ENCODE assay signal across 15 cellular contexts in genomic region chr15:73751481-73751880, GRCh38. TPM values are rescaled to one million over a fixed set of nuclear protein-coding genes. Genes with fewer than 3 reads are reported as not detected.
DNase-seq lines count a peak whose midpoint lies in the region; TF ChIP-seq lines count a peak whose summit lies in the region.
"Had no signal": no experiment of that assay in that cellular context is flagged by ENCODE, and none has a peak within 500 bp of the region (broad histone marks: within the 10 kb centered on the region; RNA-seq: fewer than 3 reads in every experiment).

No MANE protein-coding gene starts in this region.

- H3K27me3 ChIP-seq in HUES48 (ENCODE audit: control insufficient read depth, insufficient read depth, low read length) (peaks cover 26% of the 10 kb centered on the region), smooth muscle cell (ENCODE audit: low read depth) (no peaks in the 10 kb centered on the region)

- no peak for DNase-seq in smooth muscle cell (lab: John Stamatoyannopoulos, UW; ENCODE audit: unreplicated experiment)
- DNase-seq in activated T-cell treated with anti-CD3 and anti-CD28 coated beads for 4 hours, result no peak
- DNase-seq in NCI-H128 (lab: John Stamatoyannopoulos, UW; ENCODE audit: unreplicated experiment), result no peak
- no peak for DNase-seq in DMS153 treated with DMSO at 0.1 percent for 48 hours (lab: John Stamatoyannopoulos, UW; ENCODE audit: unreplicated experiment)
- no peak for DNase-seq in UCSD-AML1 (lab: John Stamatoyannopoulos, UW; ENCODE audit: unreplicated experiment)
- DNase-seq: activated CD4-positive, CD25-positive, alpha-beta regulatory T cell treated with anti-CD3 and anti-CD28 coated beads, Interleukin-2, amount 50 U/mL, for 72 hours; activated effector memory CD4-positive, alpha-beta T cell treated with Interleukin-2 at 50 U/mL for 16 hours; gastrocnemius medialis; HFFc6; mucosa of descending colon had no signal

- WGBS in smooth muscle cell (ENCODE audit: low lambda C conversion rate), result 5% methylated on average over 9 of the region's 9 CpGs

- no peak overlapping the region for H3K27ac ChIP-seq in HUES48 (ENCODE audit: low read depth, low read length)
- H3K27ac ChIP-seq in smooth muscle cell (ENCODE audit: low read depth), result no peak overlapping the region
- H3K27ac ChIP-seq: gastrocnemius medialis, SK-N-MC had no signal

- H4K20me1 ChIP-seq in smooth muscle cell (ENCODE audit: low read depth), result no peaks in the 10 kb centered on the region

- peak overlapping the region; percentile 84 to 90 (median 88) for H3K4me3 Mint-ChIP-seq in brain
- H3K4me3 Mint-ChIP-seq: HFFc6 had no signal

- H3K9ac ChIP-seq in HUES48 (ENCODE audit: low read depth, low read length) (no peak overlapping the region), smooth muscle cell (ENCODE audit: low read depth) (no peak overlapping the region)

- no peaks in the 10 kb centered on the region for H3K36me3 Mint-ChIP-seq in brain

- H3K27ac Mint-ChIP-seq in brain, result peak overlapping the region in 4 of 5 experiments; percentile 64 to 96 (median 90)
- H3K27ac Mint-ChIP-seq: HFFc6 had no signal

- H3K9me3 ChIP-seq in HUES48 (ENCODE audit: control insufficient read depth, insufficient read depth, low read length) (no peaks in the 10 kb centered on the region), iPS-18c (ENCODE audit: control insufficient read depth, insufficient read depth, low read length) (no peaks in the 10 kb centered on the region), smooth muscle cell (replicated peaks; ENCODE audit: low read depth) (no peaks in the 10 kb centered on the region)
- H3K9me3 ChIP-seq: gastrocnemius medialis, mucosa of descending colon had no signal

- H3K4me1 Mint-ChIP-seq in brain, result peaks cover 64% of the 10 kb centered on the region

- peaks cover 0 to 3% (median 0%) of the 10 kb centered on the region in 5 experiments for H3K9me3 Mint-ChIP-seq in brain
- H3K9me3 Mint-ChIP-seq: HFFc6 had no signal

- H3K27me3 Mint-ChIP-seq in brain, result peaks cover 6% of the 10 kb centered on the region

- H3K4me1 ChIP-seq in HUES48 (ENCODE audit: control insufficient read depth, insufficient read depth, low read length) (peaks cover 22% of the 10 kb centered on the region), smooth muscle cell (ENCODE audit: low read depth) (peaks cover 9% of the 10 kb centered on the region)

- peak overlapping the region; percentile 99 for H3K4me2 ChIP-seq in smooth muscle cell

- H3K36me3 ChIP-seq in HUES48 (ENCODE audit: control insufficient read depth, insufficient read depth, low read length) (no peaks in the 10 kb centered on the region), smooth muscle cell (ENCODE audit: low read depth) (no peaks in the 10 kb centered on the region)
- H3K36me3 ChIP-seq: gastrocnemius medialis had no signal

- no peaks in the 10 kb centered on the region for H3K79me2 ChIP-seq in smooth muscle cell (ENCODE audit: low read depth)

- no peaks in the 10 kb centered on the region for H3F3A ChIP-seq in smooth muscle cell (ENCODE audit: low read depth)

- no peak overlapping the region for H2AFZ ChIP-seq in smooth muscle cell (ENCODE audit: low read depth)

- TF ChIP-seq CTCF in brain (conservative IDR thresholded peaks at IDR 0.05) (no peak), smooth muscle cell (IDR thresholded peaks at IDR 0.05; ENCODE audit: borderline replicate concordance, insufficient read depth, poor library complexity, severe bottlenecking) (no peak)

- peak overlapping the region; percentile 72 for H3K4me3 ChIP-seq in HUES48 (ENCODE audit: low read depth, low read length)
- H3K4me3 ChIP-seq in iPS-18c (ENCODE audit: insufficient read depth, low read depth, low read length), result peak overlapping the region; percentile 67
- H3K4me3 ChIP-seq in smooth muscle cell, result peak overlapping the region; percentile 75
- H3K4me3 ChIP-seq: GM12878, mucosa of descending colon had no signal

RNA-seq across cellular contexts. Expression of gene INSYN1, which starts 1.7 kb away (rescaled TPM):
- polyA plus RNA-seq in brain (ENCODE audit: insufficient read depth, low read depth, low replicate concordance) (25.6 TPM), smooth muscle cell (3.4 and 4.0 TPM in 2 replicates)
- total RNA-seq in smooth muscle cell, result 1.4 and 1.6 TPM in 2 replicates
- total RNA-seq: GM12878 had no signal
- polyA plus RNA-seq: GM12878 had no signal
